25 cellular contexts compared by ENCODE assay signal in the genomic region with DNA sequence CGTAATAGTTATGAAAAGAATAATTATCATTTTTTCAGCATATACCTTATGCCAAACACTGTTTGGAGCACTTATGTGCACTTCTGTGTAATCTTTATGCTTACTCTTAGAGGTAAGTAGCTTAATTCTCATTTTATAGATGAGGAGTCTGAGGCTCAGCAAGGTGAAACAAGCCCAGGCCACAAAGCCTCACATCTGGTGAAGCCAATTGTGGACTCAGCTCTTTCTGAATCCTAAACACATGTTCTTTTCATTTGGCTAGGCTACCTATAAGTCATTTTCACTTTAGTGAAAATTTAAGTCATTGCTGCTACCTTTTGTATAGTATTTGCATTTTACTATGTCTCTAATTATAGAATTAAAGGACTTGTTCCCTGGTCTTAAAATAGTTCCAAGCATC.
"Had no signal": no experiment of that assay in that cellular context is flagged by ENCODE, and none has a peak within 500 bp of the region (broad histone marks: within the 10 kb centered on the region; RNA-seq: fewer than 3 reads in every experiment).

No MANE protein-coding gene starts in this region.

- ATAC-seq: effector memory CD8-positive, alpha-beta T cell; esophagus mucosa; gastrocnemius medialis; left cardiac atrium; left lung; left ventricle myocardium superior; lower lobe of right lung; mucosa of descending colon; naive thymus-derived CD8-positive, alpha-beta T cell had no signal

- H3K36me3 Mint-ChIP-seq: mesothelial cell of epicardium; naive B cell; naive thymus-derived CD8-positive, alpha-beta T cell had no signal

- H3K27me3 Mint-ChIP-seq: effector memory CD8-positive, alpha-beta T cell had no signal

- H3K27ac ChIP-seq: epithelial cell of prostate, esophagus squamous epithelium, gastrocnemius medialis, heart right ventricle, left lung, lower lobe of right lung had no signal

- H3K27me3 ChIP-seq: gastrocnemius medialis, heart right ventricle, left lung had no signal

- H3K27ac Mint-ChIP-seq: dendritic cell treated with granulocyte-macrophage colony-stimulating factor and Interleukin-4, amounts not matched to agents 40 ng/mL and 50 ng/mL, for 4 days; effector memory CD8-positive, alpha-beta T cell; endodermal cell; mesothelial cell of epicardium; naive B cell; naive thymus-derived CD8-positive, alpha-beta T cell had no signal

- H3K9me3 Mint-ChIP-seq: dendritic cell treated with granulocyte-macrophage colony-stimulating factor and Interleukin-4, amounts not matched to agents 40 ng/mL and 50 ng/mL, for 4 days; effector memory CD8-positive, alpha-beta T cell; endodermal cell; mesothelial cell of epicardium; naive B cell; naive thymus-derived CD8-positive, alpha-beta T cell had no signal

- H3K4me3 Mint-ChIP-seq: dendritic cell treated with granulocyte-macrophage colony-stimulating factor and Interleukin-4, amounts not matched to agents 40 ng/mL and 50 ng/mL, for 4 days; effector memory CD8-positive, alpha-beta T cell; endodermal cell; mesothelial cell of epicardium; naive B cell; naive thymus-derived CD8-positive, alpha-beta T cell had no signal

- H3K36me3 ChIP-seq: esophagus squamous epithelium, gastrocnemius medialis, heart right ventricle, left lung, lower lobe of right lung had no signal

- H3K4me1 ChIP-seq: gastrocnemius medialis, left lung, lower lobe of right lung had no signal

- DNase-seq: cortex of kidney; effector CD8-positive, alpha-beta T cell; effector memory CD8-positive, alpha-beta T cell; endodermal cell; erythroblast; esophagus squamous epithelium; foreskin fibroblast; foreskin melanocyte; gastrocnemius medialis; glutamatergic neuron; head of caudate nucleus; heart right ventricle; hippocampal formation; left cardiac atrium; left lung; left ventricle myocardium superior; lower lobe of right lung; mesenchymal stem cell; mucosa of descending colon; naive B cell; naive thymus-derived CD8-positive, alpha-beta T cell had no signal

- H3K4me3 ChIP-seq: esophagus squamous epithelium, gastrocnemius medialis, heart right ventricle, left lung, lower lobe of right lung, mucosa of descending colon had no signal

- H3K4me1 Mint-ChIP-seq: naive B cell had no signal

- H3K9me3 ChIP-seq: esophagus squamous epithelium, gastrocnemius medialis, heart right ventricle, left lung, lower lobe of right lung, mucosa of descending colon had no signal
